22 cellular contexts compared by ENCODE assay signal in genomic region chr17:77674358-77674757, GRCh38.
DNase-seq lines count a peak whose midpoint lies in the region; ATAC-seq, FAIRE-seq and TF ChIP-seq lines count a peak whose summit lies in the region.
"Had no signal": no experiment of that assay in that cellular context is flagged by ENCODE, and none has a peak within 500 bp of the region (broad histone marks: within the 10 kb centered on the region; RNA-seq: fewer than 3 reads in every experiment).

No MANE protein-coding gene starts in this region.

- no peak overlapping the region for H3K4me2 ChIP-seq in HepG2 (ENCODE audit: low read depth, low read length)
- H3K4me2 ChIP-seq: A549 had no signal

- H3K27me3 ChIP-seq in right cardiac atrium (ENCODE audit: control insufficient read depth, insufficient read depth) (no peaks in the 10 kb centered on the region), HepG2 (ENCODE audit: control insufficient read depth in 1 of 2, insufficient read depth in 2 of 2, low read length in 2 of 2) (peaks cover 9 to 60% of the 10 kb centered on the region in 2 experiments; a peak in 4 of 5 replicates)
- H3K27me3 ChIP-seq: BE2C; BLaER1 treated with 17β-estradiol and CSF1 and Interleukin-3, amounts not matched to agents 10 nM and 100 nM had no signal

- H3K4me1 ChIP-seq in right cardiac atrium (ENCODE audit: control insufficient read depth, insufficient read depth, low read length) (peaks cover 17% of the 10 kb centered on the region), HepG2 (ENCODE audit: insufficient read depth, low read length) (no peaks in the 10 kb centered on the region)
- H3K4me1 ChIP-seq: A549, BE2C, HAP-1 had no signal

- in situ Hi-C loops in HepG2 (cut with HindIII; ENCODE audit: extremely low pct_ligation_motif_present, low pct_unique_long_range_greater_than_20kb), result no loop called here

- 86% methylated on average over 11 of the region's 11 CpGs for WGBS in right cardiac atrium
- 49% methylated on average over 11 of the region's 11 CpGs for WGBS in HepG2 (ENCODE audit: low lambda C conversion rate)

- H3K79me2 ChIP-seq in HepG2 (ENCODE audit: insufficient read depth, low read length), result no peaks in the 10 kb centered on the region

- DNase-seq in cardiac septum (ENCODE audit: low spot score), result peak; percentile 38
- DNase-seq in right cardiac atrium, result no peak
- DNase-seq in HepG2 (ENCODE audit: low spot score), result no peak
- no peak for DNase-seq in urothelium cell line (ENCODE audit: low spot score)
- DNase-seq in stimulated activated CD4-positive, alpha-beta T cell treated with anti-CD3 and anti-CD28 coated beads, Interleukin-2, amount 100 ng/mL, for 24 hours, result no peak
- DNase-seq in mesenteric fat pad (ENCODE audit: low spot score), result no peak
- DNase-seq: 8988T; ACHN; AML-193; BE2C; Calu3; CD4-positive, alpha-beta T cell; CD8-positive, alpha-beta memory T cell; DMS53; GF-D8; GOT3 had no signal

- CTCF ChIA-PET in HepG2 (lab: Yijun Ruan, JAX; ENCODE audit: low intra/inter-chr PET ratio, low total read pairs), result no interaction called here

- no peaks in the 10 kb centered on the region for H4K20me1 ChIP-seq in HepG2 (ENCODE audit: insufficient read depth, low read length)
- H4K20me1 ChIP-seq: BLaER1 treated with 17β-estradiol and CSF1 and Interleukin-3, amounts not matched to agents 10 nM and 100 nM had no signal

- H3K4me3 ChIP-seq in right cardiac atrium (ENCODE audit: low read length) (no peak overlapping the region), HepG2 (replicated peaks in 1 of 3; ENCODE audit: insufficient read depth in 1 of 3, low read depth in 2 of 3, low read length in 3 of 3) (no peak overlapping the region)
- H3K4me3 ChIP-seq: A549; BLaER1 treated with 17β-estradiol and CSF1 and Interleukin-3, amounts not matched to agents 10 nM and 100 nM; HAP-1 had no signal

- ATAC-seq in right cardiac atrium (no peak), HepG2 (no peak)
- ATAC-seq: A549 had no signal

- no peak overlapping the region for H2AFZ ChIP-seq in HepG2 (ENCODE audit: low read length)

- intact Hi-C loops in cardiac septum (cut with DNase I) (no loop called here), right cardiac atrium (cut with DNase I) (no loop called here), HepG2 (cut with micrococcal nuclease; ENCODE audit: unreplicated experiment) (no loop called here)

- TF ChIP-seq POLR2A in HepG2 (IDR thresholded peaks at IDR 0.05; ENCODE audit: insufficient read depth in 1 of 2, low read depth in 2 of 2, low read length in 2 of 2), result no peak

- no peak for TF ChIP-seq RAD21 in HepG2 (CRISPR knock-in tag; IDR thresholded peaks at IDR 0.05)

- TF ChIP-seq EP300 in HepG2 (IDR thresholded peaks at IDR 0.05; ENCODE audit: low read depth in 2 of 2, low read length in 2 of 2) (no peak), HepG2 (CRISPR knock-in tag; IDR thresholded peaks at IDR 0.05; ENCODE audit: borderline replicate concordance) (no peak)

- H3K27ac ChIP-seq in right cardiac atrium (ENCODE audit: low read length), result no peak overlapping the region
- H3K27ac ChIP-seq in HepG2 (ENCODE audit: extremely low read length, insufficient read depth, low read length), result no peak overlapping the region
- H3K27ac ChIP-seq: A549; BLaER1 treated with 17β-estradiol and CSF1 and Interleukin-3, amounts not matched to agents 10 nM and 100 nM had no signal

- no peak overlapping the region for H3K9ac ChIP-seq in HepG2 (ENCODE audit: insufficient read depth, low read depth, low read length)
- H3K9ac ChIP-seq: BLaER1 treated with 17β-estradiol and CSF1 and Interleukin-3, amounts not matched to agents 10 nM and 100 nM had no signal

- no peaks in the 10 kb centered on the region for H3K36me3 ChIP-seq in HepG2 (replicated peaks in 1 of 2; ENCODE audit: control insufficient read depth in 1 of 2, insufficient read depth in 2 of 2, low read length in 2 of 2)
- H3K36me3 ChIP-seq: BE2C; BLaER1 treated with 17β-estradiol and CSF1 and Interleukin-3, amounts not matched to agents 10 nM and 100 nM; HAP-1 had no signal

- TF ChIP-seq CTCF in HepG2 (CRISPR knock-in tag; IDR thresholded peaks at IDR 0.05), result no peak

- H3K9me3 ChIP-seq in right cardiac atrium (ENCODE audit: control insufficient read depth, low read length) (no peaks in the 10 kb centered on the region), HepG2 (ENCODE audit: low read length) (no peaks in the 10 kb centered on the region)
- H3K9me3 ChIP-seq: BE2C, HAP-1 had no signal

- BruUV-seq in HepG2 (replicated peaks; lab: Mats Ljungman, UMichigan), result no TSS peak

- FAIRE-seq in HepG2 (lab: Jason Lieb, UNC), result peak; percentile 36
- peak; percentile 96 for FAIRE-seq in urothelium cell line (lab: Jason Lieb, UNC)
- FAIRE-seq: A549, GM12891, GM18507, H54 had no signal

- POLR2A ChIA-PET in HepG2 (lab: Yijun Ruan, JAX), result no interaction called here

TF ChIP-seq in HepG2, 621 proteins besides CTCF, POLR2A, EP300 and RAD21:
- TF ChIP-seq CREB1 (IDR thresholded peaks at IDR 0.05) (peak; percentile 95), CREB1 (CRISPR knock-in tag; IDR thresholded peaks at IDR 0.05) (no peak), NONO (IDR thresholded peaks at IDR 0.05) (no peak), NONO (CRISPR knock-in tag; conservative IDR thresholded peaks at IDR 0.05) (no peak), ZNF550 (CRISPR knock-in tag; IDR thresholded peaks at IDR 0.05; ENCODE audit: borderline replicate concordance) (no peak), YEATS4 (CRISPR knock-in tag; IDR thresholded peaks at IDR 0.05; ENCODE audit: borderline replicate concordance) (no peak)
